8 cellular contexts compared by ENCODE assay signal in genomic region chr1:228860911-228861829, GRCh38.
DNase-seq lines count a peak whose midpoint lies in the region; ATAC-seq and TF ChIP-seq lines count a peak whose summit lies in the region.

No MANE protein-coding gene starts in this region.

- H3K27ac ChIP-seq in liver (ENCODE audit: low read depth in 1 of 2, low read length in 2 of 2): peak overlapping the region in 1 of 2 donors; percentile 10

- 55% methylated on average over 16 of the region's 16 CpGs for WGBS in liver

- TF ChIP-seq RAD21 in liver (IDR thresholded peaks at IDR 0.05): peak; percentile 50 to 51

- ATAC-seq in GM18498 (IDR thresholded peaks at IDR 0.05; ENCODE audit: unreplicated experiment) (peak; percentile 41), HG02759 (IDR thresholded peaks at IDR 0.05; ENCODE audit: unreplicated experiment) (peak; percentile 77), T-helper 17 cell (no peak), GM19455 (IDR thresholded peaks at IDR 0.05; ENCODE audit: unreplicated experiment) (no peak), HG03521 (IDR thresholded peaks at IDR 0.05; ENCODE audit: unreplicated experiment) (no peak)

- H3K4me1 Mint-ChIP-seq in T-helper 17 cell: peaks cover 21% of the 10 kb centered on the region

- no peaks in the 10 kb centered on the region for H3K36me3 Mint-ChIP-seq in T-helper 17 cell (ENCODE audit: low read depth)

- H3K4me3 ChIP-seq in liver (ENCODE audit: low read depth in 1 of 3, low read length in 3 of 3): no peak overlapping the region

- DNase-seq in T-helper 17 cell (no peak), nucleus accumbens (lab: John Stamatoyannopoulos, UW) (no peak), SHP77 treated with DMSO at 0.1 percent for 48 hours (lab: John Stamatoyannopoulos, UW) (no peak)

- H3K27me3 Mint-ChIP-seq in T-helper 17 cell: peaks cover 24% of the 10 kb centered on the region

- no peak overlapping the region for H3K9ac ChIP-seq in liver (ENCODE audit: low read depth in 1 of 2, low read length in 2 of 2)

- no peaks in the 10 kb centered on the region for H3K36me3 ChIP-seq in liver (ENCODE audit: control insufficient read depth in 4 of 4, insufficient read depth in 3 of 4, low read depth in 1 of 4, low read length in 3 of 4)

- H3K27ac Mint-ChIP-seq in T-helper 17 cell: peak overlapping the region; percentile 29

- no peaks in the 10 kb centered on the region for H3K27me3 ChIP-seq in liver (ENCODE audit: control insufficient read depth in 4 of 4, insufficient read depth in 4 of 4, low read length in 3 of 4)

- no peaks in the 10 kb centered on the region for H3K9me3 ChIP-seq in T-helper 17 cell (ENCODE audit: control insufficient read depth, low read length, poor library complexity, severe bottlenecking)
- no peaks in the 10 kb centered on the region for H3K9me3 ChIP-seq in liver (ENCODE audit: control insufficient read depth in 4 of 4, low read length in 3 of 4)

- no peak for TF ChIP-seq CTCF in liver (IDR thresholded peaks at IDR 0.05; ENCODE audit: low read depth, low read length, missing input control)

- H3K4me3 Mint-ChIP-seq in T-helper 17 cell: peak overlapping the region; percentile 49

- peaks cover 6 to 37% (median 31%) of the 10 kb centered on the region in 4 donors for H3K4me1 ChIP-seq in liver (ENCODE audit: control insufficient read depth in 4 of 4, insufficient read depth in 4 of 4, low read length in 3 of 4)

TF ChIP-seq in liver, 16 proteins besides CTCF, POLR2A, EP300 and RAD21:
- TF ChIP-seq ZBTB33 (IDR thresholded peaks at IDR 0.05) (no peak), GABPA (IDR thresholded peaks at IDR 0.05 in 1 of 2, conservative IDR thresholded peaks at IDR 0.05 in 1 of 2) (no peak), RXRA (IDR thresholded peaks at IDR 0.05) (peak; percentile 50 to 79), SP1 (IDR thresholded peaks at IDR 0.05) (peak; percentile 56), YY1 (IDR thresholded peaks at IDR 0.05) (peak; percentile 22), FOXA2 (IDR thresholded peaks at IDR 0.05) (peak; percentile 10), ATF3 (IDR thresholded peaks at IDR 0.05) (peak; percentile 45), MAX (IDR thresholded peaks at IDR 0.05) (no peak), JUND (IDR thresholded peaks at IDR 0.05) (peak; percentile 25 to 78), TAF1 (conservative IDR thresholded peaks at IDR 0.05) (no peak), HNF4G (IDR thresholded peaks at IDR 0.05) (peak; percentile 32), FOXA1 (IDR thresholded peaks at IDR 0.05) (no peak), EGR1 (IDR thresholded peaks at IDR 0.05; ENCODE audit: low read depth in 2 of 2) (no peak), REST (IDR thresholded peaks at IDR 0.05) (no peak), NR2F2 (IDR thresholded peaks at IDR 0.05) (no peak), HNF4A (conservative IDR thresholded peaks at IDR 0.05) (peak; percentile 74 to 87)

Comparison
In these comparisons a context has a peak if more than half of its experiments do, and no peak if none do; other contexts are left out.
1. ATAC-seq: peak in GM18498 (single experiment) and HG02759 (single experiment); none in T-helper 17 cell (single experiment), GM19455 (single experiment) and HG03521 (single experiment).